ENCODE assay signal across 24 cellular contexts in the genomic region with DNA sequence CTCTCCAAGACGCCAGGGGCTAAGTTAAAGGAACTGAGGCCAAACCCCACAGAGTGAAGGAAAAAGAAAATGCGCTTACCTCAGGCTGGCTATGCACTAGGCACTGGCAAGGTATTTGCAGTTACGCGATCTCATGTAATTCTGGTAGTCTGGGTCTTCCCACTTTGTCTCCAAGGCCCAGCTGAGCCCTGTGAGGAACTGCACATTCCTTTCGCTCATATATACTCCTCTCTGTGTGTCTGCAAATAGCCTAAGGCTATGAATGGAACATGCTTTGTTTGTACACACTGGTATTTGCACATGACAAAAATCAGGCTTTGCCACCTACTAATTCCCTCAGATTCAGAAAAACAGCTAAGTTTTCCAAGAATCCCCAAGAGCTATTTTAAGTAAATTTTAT.
DNase-seq lines count a peak whose midpoint lies in the region; ATAC-seq lines count a peak whose summit lies in the region.
"Had no signal": no experiment of that assay in that cellular context is flagged by ENCODE, and none has a peak within 500 bp of the region (broad histone marks: within the 10 kb centered on the region; RNA-seq: fewer than 3 reads in every experiment).

No MANE protein-coding gene starts in this region.

- no peak overlapping the region for H3K4me3 ChIP-seq in right cardiac atrium (ENCODE audit: low read length)
- H3K4me3 ChIP-seq in effector memory CD4-positive, alpha-beta T cell (ENCODE audit: insufficient read depth, low read depth, low read length, poor library complexity, severe bottlenecking) = no peak overlapping the region
- H3K4me3 ChIP-seq: left lung, ovary, tibial nerve had no signal

- H3K27me3 ChIP-seq in right cardiac atrium (ENCODE audit: control insufficient read depth, insufficient read depth) = no peaks in the 10 kb centered on the region
- no peaks in the 10 kb centered on the region for H3K27me3 ChIP-seq in effector memory CD4-positive, alpha-beta T cell (replicated peaks; ENCODE audit: control insufficient read depth, insufficient read depth, low read length, poor library complexity, severe bottlenecking)
- H3K27me3 ChIP-seq: left lung, ovary, tibial nerve had no signal

- peaks cover 4% of the 10 kb centered on the region for H3K4me1 ChIP-seq in right cardiac atrium (ENCODE audit: control insufficient read depth, insufficient read depth, low read length)
- H3K4me1 ChIP-seq in effector memory CD4-positive, alpha-beta T cell (ENCODE audit: control insufficient read depth, insufficient read depth, low read length, poor library complexity, severe bottlenecking) = no peaks in the 10 kb centered on the region

- WGBS in right cardiac atrium = 79% methylated on average over 5 of the region's 5 CpGs

- H3K27ac ChIP-seq in right cardiac atrium (ENCODE audit: low read length) = no peak overlapping the region
- H3K27ac ChIP-seq in effector memory CD4-positive, alpha-beta T cell (ENCODE audit: insufficient read depth, low read length, poor library complexity, severe bottlenecking) = no peak overlapping the region
- H3K27ac ChIP-seq: left lung, ovary, tibial nerve had no signal

- ATAC-seq in left ventricle myocardium superior (peak; percentile 38), right cardiac atrium (no peak), HG03342 (IDR thresholded peaks at IDR 0.05; ENCODE audit: unreplicated experiment) (no peak), GM21576 (IDR thresholded peaks at IDR 0.05; ENCODE audit: unreplicated experiment) (no peak)
- ATAC-seq: CD8-positive, alpha-beta T cell; left lung; naive thymus-derived CD4-positive, alpha-beta T cell; SK-N-SH treated with all-trans-retinoic acid at 6 μM for 48 hours; T-helper 17 cell had no signal

- no peaks in the 10 kb centered on the region for H3K9me3 ChIP-seq in right cardiac atrium (ENCODE audit: control insufficient read depth, low read length)
- no peaks in the 10 kb centered on the region for H3K9me3 ChIP-seq in effector memory CD4-positive, alpha-beta T cell (ENCODE audit: control insufficient read depth, low read length)
- H3K9me3 ChIP-seq: left lung, ovary, tibial nerve had no signal

- no peaks in the 10 kb centered on the region for H3K36me3 ChIP-seq in effector memory CD4-positive, alpha-beta T cell (ENCODE audit: control insufficient read depth, insufficient read depth, low read length)
- H3K36me3 ChIP-seq: left lung, ovary, tibial nerve had no signal

- DNase-seq in left ventricle myocardium superior = no peak
- no peak for DNase-seq in right cardiac atrium
- peak; percentile 48 to 62 for DNase-seq in NCI-H526 (lab: John Stamatoyannopoulos, UW)
- DNase-seq in islet precursor cell = peak; percentile 88
- no peak for DNase-seq in effector memory CD4-positive, alpha-beta T cell
- no peak for DNase-seq in NCI-H82 (lab: John Stamatoyannopoulos, UW)
- DNase-seq: activated CD4-positive, alpha-beta memory T cell treated with anti-CD3 and anti-CD28 coated beads for 36 hours; activated CD4-positive, CD25-positive, alpha-beta regulatory T cell treated with anti-CD3 and anti-CD28 coated beads, Interleukin-2, amount 50 U/mL, for 72 hours; activated gamma-delta T cell; CD8-positive, alpha-beta T cell; central memory CD4-positive, alpha-beta T cell; DMS153; left lung; midbrain; naive thymus-derived CD4-positive, alpha-beta T cell; NCI-H1436; NCI-H524; ovary; stimulated activated CD4-positive, alpha-beta T cell treated with anti-CD3 and anti-CD28 coated beads, Interleukin-2, amount 100 ng/mL, for 24 hours; T-helper 17 cell had no signal

- intact Hi-C loops in left ventricle myocardium superior (cut with micrococcal nuclease) (no loop called here), right cardiac atrium (cut with DNase I) (no loop called here)

Comparison
In these comparisons a context has a peak if more than half of its experiments do, and no peak if none do; other contexts are left out.
1. DNase-seq: peak in NCI-H526 (2 of 2) and islet precursor cell (single experiment); none in left ventricle myocardium superior (single experiment), right cardiac atrium (0 of 3), effector memory CD4-positive, alpha-beta T cell (0 of 3) and NCI-H82 (single experiment).